Comparison of ENCODE assay signal across 22 cellular contexts in genomic region chr12:32477714-32478113, GRCh38.
DNase-seq lines count a peak whose midpoint lies in the region; ATAC-seq and TF ChIP-seq lines count a peak whose summit lies in the region.
"Had no signal": no experiment of that assay in that cellular context is flagged by ENCODE, and none has a peak within 500 bp of the region (broad histone marks: within the 10 kb centered on the region; RNA-seq: fewer than 3 reads in every experiment).

No MANE protein-coding gene starts in this region.

- no peaks in the 10 kb centered on the region for H3K27me3 ChIP-seq in GM23338 (ENCODE audit: insufficient read depth)
- no peaks in the 10 kb centered on the region for H3K27me3 ChIP-seq in psoas muscle (ENCODE audit: insufficient read depth in 3 of 3, low read length in 2 of 3)
- no peaks in the 10 kb centered on the region for H3K27me3 ChIP-seq in testis
- H3K27me3 ChIP-seq: cardiac muscle cell, dorsolateral prefrontal cortex, esophagus muscularis mucosa, ovary, sigmoid colon, SJSA1 had no signal

- H3K27ac Mint-ChIP-seq in GM23338: no peak overlapping the region
- no peak overlapping the region for H3K27ac Mint-ChIP-seq in stimulated activated naive B cell treated with anti-CD40 and anti-IgM and Interleukin-4, amounts not matched to agents 10 μg/mL and 1 μg/mL and 100 μg/mL, for 72 hours
- H3K27ac Mint-ChIP-seq: activated T-helper 1 cell treated with anti-CD3 and anti-CD28 coated beads, Interleukin-12 subunit alpha, Interleukin-12 subunit beta, Interleukin-2, Interleukin-4 antibody, amounts not matched to agents 30 ng/mL and 10 ng/mL and 1 ng/mL, durations not matched to agents 14 hours and 24 hours and 36 hours had no signal

- no peak overlapping the region for H2AFZ ChIP-seq in GM23338

- H3K9me2 ChIP-seq in GM23338 (ENCODE audit: insufficient read depth): no peaks in the 10 kb centered on the region

- H3K4me1 ChIP-seq in GM23338 (ENCODE audit: insufficient read depth): peaks cover 9% of the 10 kb centered on the region; the same call in 1 of the 2 replicates
- peaks cover 25% of the 10 kb centered on the region for H3K4me1 ChIP-seq in psoas muscle
- peaks cover 8% of the 10 kb centered on the region for H3K4me1 ChIP-seq in testis
- H3K4me1 ChIP-seq: sigmoid colon, SJSA1 had no signal

- H3K4me3 Mint-ChIP-seq in GM23338: no peak overlapping the region
- H3K4me3 Mint-ChIP-seq in stimulated activated naive B cell treated with anti-CD40 and anti-IgM and Interleukin-4, amounts not matched to agents 10 μg/mL and 1 μg/mL and 100 μg/mL, for 72 hours: no peak overlapping the region
- H3K4me3 Mint-ChIP-seq: activated T-helper 1 cell treated with anti-CD3 and anti-CD28 coated beads, Interleukin-12 subunit alpha, Interleukin-12 subunit beta, Interleukin-2, Interleukin-4 antibody, amounts not matched to agents 30 ng/mL and 10 ng/mL and 1 ng/mL, durations not matched to agents 14 hours and 24 hours and 36 hours had no signal

- H3K27me3 Mint-ChIP-seq in GM23338 (ENCODE audit: insufficient read depth, low read depth, poor library complexity): peaks cover 3% of the 10 kb centered on the region
- no peaks in the 10 kb centered on the region for H3K27me3 Mint-ChIP-seq in stimulated activated naive B cell treated with anti-CD40 and anti-IgM and Interleukin-4, amounts not matched to agents 10 μg/mL and 1 μg/mL and 100 μg/mL, for 72 hours

- intact Hi-C loops in psoas muscle (cut with DNase I) (no loop called here), left colon (cut with DNase I, micrococcal nuclease) (no loop called here), testis (cut with DNase I; ENCODE audit: low total_unique reads) (no loop called here)

- H3K9me3 Mint-ChIP-seq in GM23338: no peaks in the 10 kb centered on the region
- no peaks in the 10 kb centered on the region for H3K9me3 Mint-ChIP-seq in stimulated activated naive B cell treated with anti-CD40 and anti-IgM and Interleukin-4, amounts not matched to agents 10 μg/mL and 1 μg/mL and 100 μg/mL, for 72 hours
- H3K9me3 Mint-ChIP-seq: activated T-helper 1 cell treated with anti-CD3 and anti-CD28 coated beads, Interleukin-12 subunit alpha, Interleukin-12 subunit beta, Interleukin-2, Interleukin-4 antibody, amounts not matched to agents 30 ng/mL and 10 ng/mL and 1 ng/mL, durations not matched to agents 14 hours and 24 hours and 36 hours had no signal

- H3K79me2 ChIP-seq in GM23338 (replicated peaks; ENCODE audit: insufficient read depth): peaks cover 93% of the 10 kb centered on the region

- no peak for TF ChIP-seq POLR2A in testis (IDR thresholded peaks at IDR 0.05)

- 26 to 47% (median 39%) methylated on average over 2 of the region's 2 CpGs for WGBS in psoas muscle, 3 donors
- 70 to 73% methylated on average over 2 of the region's 2 CpGs for WGBS in testis, 2 donors

- H3K36me3 Mint-ChIP-seq in GM23338 (ENCODE audit: low read depth): peaks cover 32% of the 10 kb centered on the region
- no peaks in the 10 kb centered on the region for H3K36me3 Mint-ChIP-seq in stimulated activated naive B cell treated with anti-CD40 and anti-IgM and Interleukin-4, amounts not matched to agents 10 μg/mL and 1 μg/mL and 100 μg/mL, for 72 hours

- peaks cover 21% of the 10 kb centered on the region; the same call in 2 of the 3 replicates for H3K4me1 Mint-ChIP-seq in GM23338
- H3K4me1 Mint-ChIP-seq in stimulated activated naive B cell treated with anti-CD40 and anti-IgM and Interleukin-4, amounts not matched to agents 10 μg/mL and 1 μg/mL and 100 μg/mL, for 72 hours: peaks cover 12 to 38% of the 10 kb centered on the region in 2 donors

- H4K20me1 ChIP-seq in GM23338 (replicated peaks; ENCODE audit: insufficient read depth): peaks cover 31% of the 10 kb centered on the region

- H3K4me3 ChIP-seq in GM23338: no peak overlapping the region
- no peak overlapping the region for H3K4me3 ChIP-seq in astrocyte of the spinal cord (ENCODE audit: low read depth, low read length)
- H3K4me3 ChIP-seq in psoas muscle: no peak overlapping the region
- H3K4me3 ChIP-seq in testis: no peak overlapping the region
- H3K4me3 ChIP-seq: cardiac muscle cell, dorsolateral prefrontal cortex, esophagus muscularis mucosa, ovary, sigmoid colon, SJSA1 had no signal

- H3K36me3 ChIP-seq in GM23338 (ENCODE audit: insufficient read depth): no peaks in the 10 kb centered on the region
- H3K36me3 ChIP-seq in psoas muscle (ENCODE audit: insufficient read depth in 1 of 2, low read depth in 1 of 2): no peaks in the 10 kb centered on the region
- no peaks in the 10 kb centered on the region for H3K36me3 ChIP-seq in testis (ENCODE audit: low read depth, missing control alignments)
- H3K36me3 ChIP-seq: cardiac muscle cell, esophagus muscularis mucosa, ovary, sigmoid colon, SJSA1 had no signal

- in situ Hi-C loops in astrocyte of the spinal cord (cut with HindIII; ENCODE audit: low sequenced_read_pairs): no loop called here

- DNase-seq in GM23338 (ENCODE audit: low spot score) (no peak), NCI-H82 (lab: John Stamatoyannopoulos, UW) (peak; percentile 67), astrocyte of the spinal cord (ENCODE audit: low read depth, low spot score) (peak; percentile 44), psoas muscle (no peak), NCI-H187 treated with DMSO at 0.1 percent for 48 hours (lab: John Stamatoyannopoulos, UW) (no peak), left colon (no peak), testis (no peak)
- no peak for DNase-seq in stimulated activated naive B cell treated with anti-CD40 and anti-IgM and Interleukin-4, amounts not matched to agents 10 μg/mL and 1 μg/mL and 100 μg/mL, for 72 hours
- DNase-seq: activated CD4-positive, CD25-positive, alpha-beta regulatory T cell treated with anti-CD3 and anti-CD28 coated beads, Interleukin-2, amount 50 U/mL, for 72 hours; AML-193; dorsolateral prefrontal cortex; GDM1; H7; Karpas-422; NCI-H1105; ovary; sigmoid colon; T1000 had no signal

- ATAC-seq in GM23338 (no peak), psoas muscle (peak in 2 of 4 donors; percentile 43 to 56), left colon (no peak)
- ATAC-seq in stimulated activated naive B cell treated with anti-CD40 and anti-IgM and Interleukin-4, amounts not matched to agents 10 μg/mL and 1 μg/mL and 100 μg/mL, for 72 hours (replicated peaks): no peak

- no peaks in the 10 kb centered on the region; the same call in 1 of the 2 replicates for H3F3A ChIP-seq in GM23338 (replicated peaks; ENCODE audit: low read depth)

- H3K9me3 ChIP-seq in psoas muscle (no peaks in the 10 kb centered on the region), testis (no peaks in the 10 kb centered on the region)
- H3K9me3 ChIP-seq: esophagus muscularis mucosa, ovary, sigmoid colon, SJSA1 had no signal

- H3K4me2 ChIP-seq in GM23338: no peak overlapping the region

- TF ChIP-seq CTCF in GM23338 (conservative IDR thresholded peaks at IDR 0.05; ENCODE audit: low read depth in 2 of 2) (no peak), astrocyte of the spinal cord (IDR thresholded peaks at IDR 0.05; ENCODE audit: low read depth, low read length) (no peak), psoas muscle (IDR thresholded peaks at IDR 0.05) (no peak), testis (IDR thresholded peaks at IDR 0.05) (no peak)

- H3K27ac ChIP-seq in GM23338 (ENCODE audit: low read depth) (peak overlapping the region; percentile 86; the same call in 1 of the 2 replicates), psoas muscle (peak overlapping the region; percentile 23), testis (no peak overlapping the region)
- H3K27ac ChIP-seq: dorsolateral prefrontal cortex, esophagus muscularis mucosa, ovary, sigmoid colon, SJSA1 had no signal

TF ChIP-seq in GM23338, 12 proteins besides CTCF, POLR2A, EP300 and RAD21 (continues in another document):
- TF ChIP-seq REST (IDR thresholded peaks at IDR 0.05; ENCODE audit: unreplicated experiment) (no peak), STAT1 (IDR thresholded peaks at IDR 0.05; ENCODE audit: unreplicated experiment) (no peak), EZH2phosphoT487 (IDR thresholded peaks at IDR 0.05; ENCODE audit: unreplicated experiment) (no peak), ZNF331 (CRISPR knock-in tag; IDR thresholded peaks at IDR 0.05; ENCODE audit: low read depth) (no peak), POLR2AphosphoS5 (IDR thresholded peaks at IDR 0.05; ENCODE audit: low read depth) (no peak), ZNF114 (CRISPR knock-in tag; IDR thresholded peaks at IDR 0.05) (no peak), NANOG (IDR thresholded peaks at IDR 0.05; ENCODE audit: borderline replicate concordance) (no peak)
- TF ChIP-seq, protein P1, sequence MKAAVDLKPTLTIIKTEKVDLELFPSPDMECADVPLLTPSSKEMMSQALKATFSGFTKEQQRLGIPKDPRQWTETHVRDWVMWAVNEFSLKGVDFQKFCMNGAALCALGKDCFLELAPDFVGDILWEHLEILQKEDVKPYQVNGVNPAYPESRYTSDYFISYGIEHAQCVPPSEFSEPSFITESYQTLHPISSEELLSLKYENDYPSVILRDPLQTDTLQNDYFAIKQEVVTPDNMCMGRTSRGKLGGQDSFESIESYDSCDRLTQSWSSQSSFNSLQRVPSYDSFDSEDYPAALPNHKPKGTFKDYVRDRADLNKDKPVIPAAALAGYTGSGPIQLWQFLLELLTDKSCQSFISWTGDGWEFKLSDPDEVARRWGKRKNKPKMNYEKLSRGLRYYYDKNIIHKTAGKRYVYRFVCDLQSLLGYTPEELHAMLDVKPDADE (IDR thresholded peaks at IDR 0.05): no peak

Comparison
In these comparisons a context has a peak if more than half of its experiments do, and no peak if none do; other contexts are left out.
1. DNase-seq: peak in NCI-H82 (single experiment) and astrocyte of the spinal cord (single experiment); none in GM23338 (single experiment), psoas muscle (0 of 2), NCI-H187 treated with DMSO at 0.1 percent for 48 hours (single experiment), left colon (0 of 2), stimulated activated naive B cell treated with anti-CD40 and anti-IgM and Interleukin-4, amounts not matched to agents 10 μg/mL and 1 μg/mL and 100 μg/mL, for 72 hours (single experiment) and testis (single experiment).
2. H3K27ac ChIP-seq: peak in GM23338 (single experiment) and psoas muscle (single experiment); none in testis (0 of 2).